Comparison of ENCODE assay signal across 7 cellular contexts in genomic region chr10:46219431-46219990, GRCh38.
A peak's percentile ranks its signal among the peaks of the same experiment; 100 is the strongest.
DNase-seq lines count a peak whose midpoint lies in the region; ATAC-seq and TF ChIP-seq lines count a peak whose summit lies in the region.
"Not testable (repeated sequence)": the region's sequence is repeated elsewhere in the genome, so short reads cannot be mapped to it uniquely, and the experiment has no call there.

No MANE protein-coding gene starts in this region.

- POLR2A ChIA-PET in CD4-positive, alpha-beta T cell (lab: Charles Lee): interaction anchor here (0.6 kb wide), 1 partner anchor 102 kb away, joined by 3 read pairs; no protein-coding TSS in a partner anchor
- POLR2A ChIA-PET in activated CD4-positive, alpha-beta T cell treated with anti-CD3 and anti-CD28 coated beads for 36 hours (lab: Charles Lee); activated naive CD8-positive, alpha-beta T cell treated with anti-CD3 and anti-CD28 coated beads, Interleukin-2, amount 10 ng/mL, durations not matched to agents 7 days and 5 days (lab: Charles Lee): not testable (repeated sequence)

- not testable (repeated sequence) for H3K27ac ChIP-seq in CD4-positive, alpha-beta T cell (ENCODE audit: low read depth, low read length); esophagus muscularis mucosa (replicated peaks in 1 of 4)

- not testable (repeated sequence) for H3K4me1 ChIP-seq in esophagus muscularis mucosa

- peaks cover 89% of the 10 kb centered on the region for H3K36me3 Mint-ChIP-seq in CD4-positive, alpha-beta T cell (ENCODE audit: low read depth)
- not testable (repeated sequence) for H3K36me3 Mint-ChIP-seq in activated CD4-positive, alpha-beta T cell treated with anti-CD3 and anti-CD28 coated beads for 36 hours (ENCODE audit: low read depth); activated T-cell treated with anti-CD3 and anti-CD28 coated beads, Interleukin-2, amount 50 U/mL, for 72 hours (ENCODE audit: insufficient read depth in 2 of 2)
- H3K36me3 Mint-ChIP-seq in activated naive CD8-positive, alpha-beta T cell treated with anti-CD3 and anti-CD28 coated beads, Interleukin-2, amount 10 ng/mL, durations not matched to agents 7 days and 5 days: peaks cover 16% of the 10 kb centered on the region
- H3K36me3 Mint-ChIP-seq in naive B cell: peaks cover 4 to 10% of the 10 kb centered on the region in 2 donors

- ATAC-seq in CD4-positive, alpha-beta T cell (ENCODE audit: poor library complexity); activated CD4-positive, alpha-beta T cell treated with anti-CD3 and anti-CD28 coated beads for 36 hours; activated T-cell treated with anti-CD3 and anti-CD28 coated beads, Interleukin-2, amount 50 U/mL, for 72 hours (replicated peaks in 1 of 2); activated naive CD8-positive, alpha-beta T cell treated with anti-CD3 and anti-CD28 coated beads, Interleukin-2, amount 10 ng/mL, durations not matched to agents 7 days and 5 days (ENCODE audit: low read depth); naive B cell (ENCODE audit: low read depth in 2 of 2): not testable (repeated sequence)

- intact Hi-C loops in CD4-positive, alpha-beta T cell (cut with DNase I, micrococcal nuclease); activated CD4-positive, alpha-beta T cell treated with anti-CD3 and anti-CD28 coated beads for 36 hours (cut with DNase I, micrococcal nuclease); esophagus muscularis mucosa (cut with DNase I): not testable (repeated sequence)

- not testable (repeated sequence) for TF ChIP-seq EP300 in esophagus muscularis mucosa (IDR thresholded peaks at IDR 0.05)

- not testable (repeated sequence) for DNase-seq in CD4-positive, alpha-beta T cell; activated CD4-positive, alpha-beta T cell treated with anti-CD3 and anti-CD28 coated beads for 36 hours; activated T-cell treated with anti-CD3 and anti-CD28 coated beads, Interleukin-2, amount 50 U/mL, for 72 hours; activated naive CD8-positive, alpha-beta T cell treated with anti-CD3 and anti-CD28 coated beads, Interleukin-2, amount 10 ng/mL, durations not matched to agents 7 days and 5 days; naive B cell
- DNase-seq in GM10266 (ENCODE audit: extremely low spot score) (peak; percentile 2), esophagus muscularis mucosa (ENCODE audit: extremely low spot score) (peak; percentile 64)

- not testable (repeated sequence) for H3K4me3 Mint-ChIP-seq in CD4-positive, alpha-beta T cell; activated CD4-positive, alpha-beta T cell treated with anti-CD3 and anti-CD28 coated beads for 36 hours; activated T-cell treated with anti-CD3 and anti-CD28 coated beads, Interleukin-2, amount 50 U/mL, for 72 hours; activated naive CD8-positive, alpha-beta T cell treated with anti-CD3 and anti-CD28 coated beads, Interleukin-2, amount 10 ng/mL, durations not matched to agents 7 days and 5 days; naive B cell

- H3K4me1 Mint-ChIP-seq in CD4-positive, alpha-beta T cell (ENCODE audit: low read depth): peaks cover 41% of the 10 kb centered on the region
- H3K4me1 Mint-ChIP-seq in activated CD4-positive, alpha-beta T cell treated with anti-CD3 and anti-CD28 coated beads for 36 hours: not testable (repeated sequence)
- H3K4me1 Mint-ChIP-seq in activated T-cell treated with anti-CD3 and anti-CD28 coated beads, Interleukin-2, amount 50 U/mL, for 72 hours (ENCODE audit: low read depth): peaks cover 10% of the 10 kb centered on the region
- H3K4me1 Mint-ChIP-seq in activated naive CD8-positive, alpha-beta T cell treated with anti-CD3 and anti-CD28 coated beads, Interleukin-2, amount 10 ng/mL, durations not matched to agents 7 days and 5 days: peaks cover 20% of the 10 kb centered on the region
- peaks cover 3 to 15% (median 5%) of the 10 kb centered on the region in 3 donors for H3K4me1 Mint-ChIP-seq in naive B cell

- TF ChIP-seq POLR2A in esophagus muscularis mucosa (IDR thresholded peaks at IDR 0.05; ENCODE audit: low read depth): not testable (repeated sequence)

- WGBS in esophagus muscularis mucosa: 72% methylated on average over 4 of the region's 5 CpGs

- peak overlapping the region; percentile 51 for H3K27ac Mint-ChIP-seq in CD4-positive, alpha-beta T cell
- H3K27ac Mint-ChIP-seq in activated CD4-positive, alpha-beta T cell treated with anti-CD3 and anti-CD28 coated beads for 36 hours: peak overlapping the region; percentile 70
- peak overlapping the region; percentile 40 for H3K27ac Mint-ChIP-seq in activated T-cell treated with anti-CD3 and anti-CD28 coated beads, Interleukin-2, amount 50 U/mL, for 72 hours
- H3K27ac Mint-ChIP-seq in activated naive CD8-positive, alpha-beta T cell treated with anti-CD3 and anti-CD28 coated beads, Interleukin-2, amount 10 ng/mL, durations not matched to agents 7 days and 5 days: peak overlapping the region; percentile 62
- H3K27ac Mint-ChIP-seq in naive B cell: peak overlapping the region in 4 of 6 donors; percentile 33 to 86 (median 44)

- CTCF ChIA-PET in CD4-positive, alpha-beta T cell (lab: Charles Lee): not testable (repeated sequence)
- CTCF ChIA-PET in activated CD4-positive, alpha-beta T cell treated with anti-CD3 and anti-CD28 coated beads for 36 hours (lab: Charles Lee): interaction anchor here (0.6 to 3.0 kb wide), 2 partner anchors 9 to 111 kb away, joined by 5 to 18 read pairs; no protein-coding TSS in a partner anchor

- H3K27me3 ChIP-seq in CD4-positive, alpha-beta T cell (ENCODE audit: control insufficient read depth, insufficient read depth, low read length); esophagus muscularis mucosa: not testable (repeated sequence)

- not testable (repeated sequence) for H3K9me3 ChIP-seq in CD4-positive, alpha-beta T cell (ENCODE audit: control insufficient read depth, low read length); esophagus muscularis mucosa

- H3K9me3 Mint-ChIP-seq in CD4-positive, alpha-beta T cell; activated CD4-positive, alpha-beta T cell treated with anti-CD3 and anti-CD28 coated beads for 36 hours (ENCODE audit: low read depth); activated T-cell treated with anti-CD3 and anti-CD28 coated beads, Interleukin-2, amount 50 U/mL, for 72 hours; activated naive CD8-positive, alpha-beta T cell treated with anti-CD3 and anti-CD28 coated beads, Interleukin-2, amount 10 ng/mL, durations not matched to agents 7 days and 5 days; naive B cell: not testable (repeated sequence)

- not testable (repeated sequence) for H3K36me3 ChIP-seq in esophagus muscularis mucosa

- not testable (repeated sequence) for H3K27me3 Mint-ChIP-seq in CD4-positive, alpha-beta T cell; activated CD4-positive, alpha-beta T cell treated with anti-CD3 and anti-CD28 coated beads for 36 hours; activated T-cell treated with anti-CD3 and anti-CD28 coated beads, Interleukin-2, amount 50 U/mL, for 72 hours (ENCODE audit: low read depth); activated naive CD8-positive, alpha-beta T cell treated with anti-CD3 and anti-CD28 coated beads, Interleukin-2, amount 10 ng/mL, durations not matched to agents 7 days and 5 days; naive B cell

- not testable (repeated sequence) for H3K4me3 ChIP-seq in esophagus muscularis mucosa

- TF ChIP-seq CTCF in CD4-positive, alpha-beta T cell (IDR thresholded peaks at IDR 0.05); GM10266 (IDR thresholded peaks at IDR 0.05; ENCODE audit: control insufficient read depth, insufficient read depth, low read depth, missing control alignments); esophagus muscularis mucosa (IDR thresholded peaks at IDR 0.05): not testable (repeated sequence)
